In genomic region chr6:44254957-44255808, GRCh38 we compare ENCODE assay signal across 1 cellular context.
A peak's percentile ranks its signal among the peaks of the same experiment; 100 is the strongest.
TF ChIP-seq lines count a peak whose summit lies in the region.

No MANE protein-coding gene starts in this region.

TF ChIP-seq in HepG2, 621 proteins besides CTCF, POLR2A, EP300 and RAD21 (continued from another document):
- no peak for TF ChIP-seq ZBTB46 (CRISPR knock-in tag; IDR thresholded peaks at IDR 0.05; ENCODE audit: borderline replicate concordance)
- no peak for TF ChIP-seq NONO (IDR thresholded peaks at IDR 0.05)
- TF ChIP-seq NONO (CRISPR knock-in tag; conservative IDR thresholded peaks at IDR 0.05), result peak; percentile 15; the same call in 1 of the 2 replicates
- peak; percentile 28; the same call in 1 of the 2 replicates for TF ChIP-seq KDM5B (CRISPR knock-in tag; IDR thresholded peaks at IDR 0.05; ENCODE audit: borderline replicate concordance)
- peak; percentile 51; the same call in 1 of the 2 replicates for TF ChIP-seq ZNF605 (CRISPR knock-in tag; IDR thresholded peaks at IDR 0.05)
- TF ChIP-seq SAFB2 (CRISPR knock-in tag; IDR thresholded peaks at IDR 0.05; ENCODE audit: borderline replicate concordance, low read depth), result no peak
- TF ChIP-seq ZNF430 (CRISPR knock-in tag; IDR thresholded peaks at IDR 0.05), result peak; percentile 29; the same call in 1 of the 2 replicates
- 0 out of 2 replicates have a peak, but pooled peaks have one; percentile 38 for TF ChIP-seq ZNF574 (CRISPR knock-in tag; IDR thresholded peaks at IDR 0.05)
- TF ChIP-seq SSRP1 (CRISPR knock-in tag; IDR thresholded peaks at IDR 0.05), result peak; percentile 90; the same call in 1 of the 2 replicates
- peak; percentile 27; the same call in 1 of the 2 replicates for TF ChIP-seq GABPB1 (CRISPR knock-in tag; IDR thresholded peaks at IDR 0.05)
- TF ChIP-seq NCOA5 (CRISPR knock-in tag; IDR thresholded peaks at IDR 0.05), result peak; percentile 83; the same call in 1 of the 2 replicates
- TF ChIP-seq ZNF12 (CRISPR knock-in tag; IDR thresholded peaks at IDR 0.05), result no peak
- no peak; the same call in 1 of the 2 replicates for TF ChIP-seq ZBTB38 (CRISPR knock-in tag; IDR thresholded peaks at IDR 0.05)
- TF ChIP-seq HOXA3 (CRISPR knock-in tag; IDR thresholded peaks at IDR 0.05), result no peak
- TF ChIP-seq POLR2G (IDR thresholded peaks at IDR 0.05; ENCODE audit: low read depth, low read length), result peak; percentile 68
- no peak for TF ChIP-seq FUBP1 (CRISPR knock-in tag; IDR thresholded peaks at IDR 0.05; ENCODE audit: borderline replicate concordance)
- TF ChIP-seq MYPOP (CRISPR knock-in tag; IDR thresholded peaks at IDR 0.05), result no peak
- TF ChIP-seq TFE3 (CRISPR knock-in tag; IDR thresholded peaks at IDR 0.05), result no peak
- 0 out of 2 replicates have a peak, but pooled peaks have one; percentile 10 for TF ChIP-seq ZNF598 (CRISPR knock-in tag; IDR thresholded peaks at IDR 0.05; ENCODE audit: borderline replicate concordance)
- TF ChIP-seq NR0B2 (CRISPR knock-in tag; IDR thresholded peaks at IDR 0.05), result 0 out of 2 replicates have a peak, but pooled peaks have one; percentile 4
- peak; percentile 10 for TF ChIP-seq RBM39 (IDR thresholded peaks at IDR 0.05; ENCODE audit: low read depth, low read length, poor library complexity, severe bottlenecking)
- TF ChIP-seq ZBTB34 (CRISPR knock-in tag; IDR thresholded peaks at IDR 0.05), result no peak
- TF ChIP-seq ISX (CRISPR knock-in tag; conservative IDR thresholded peaks at IDR 0.05), result no peak
- TF ChIP-seq SETDB1 (CRISPR knock-in tag; IDR thresholded peaks at IDR 0.05; ENCODE audit: borderline replicate concordance), result no peak
- TF ChIP-seq ZBTB8A (CRISPR knock-in tag; IDR thresholded peaks at IDR 0.05; ENCODE audit: borderline replicate concordance, low read depth), result no peak
- TF ChIP-seq KIAA2018 (CRISPR knock-in tag; IDR thresholded peaks at IDR 0.05; ENCODE audit: borderline replicate concordance), result no peak
- 0 out of 2 replicates have a peak, but pooled peaks have one; percentile 16 for TF ChIP-seq SIN3B (IDR thresholded peaks at IDR 0.05; ENCODE audit: low read length)
- 0 out of 2 replicates have a peak, but pooled peaks have one; percentile 6 for TF ChIP-seq ZNF710 (CRISPR knock-in tag; IDR thresholded peaks at IDR 0.05; ENCODE audit: borderline replicate concordance)
- TF ChIP-seq JARID2 (CRISPR knock-in tag; IDR thresholded peaks at IDR 0.05; ENCODE audit: insufficient replicate concordance), result peak; percentile 14
- TF ChIP-seq RBFOX2 (IDR thresholded peaks at IDR 0.05; ENCODE audit: low read depth, low read length), result peak; percentile 19
- no peak for TF ChIP-seq U2AF1 (optimal IDR thresholded peaks at IDR 0.05; ENCODE audit: low read depth, low read length)
- TF ChIP-seq RBM22 (optimal IDR thresholded peaks at IDR 0.05; ENCODE audit: low read length), result peak; percentile 16
- no peak for TF ChIP-seq LCORL (IDR thresholded peaks at IDR 0.05)
- TF ChIP-seq LCORL (CRISPR knock-in tag; IDR thresholded peaks at IDR 0.05), result no peak
- TF ChIP-seq GATAD2A (CRISPR knock-in tag; IDR thresholded peaks at IDR 0.05), result 0 out of 2 replicates have a peak, but pooled peaks have one; percentile 11
